Comparison of ENCODE assay signal across 21 cellular contexts in the genomic region with DNA sequence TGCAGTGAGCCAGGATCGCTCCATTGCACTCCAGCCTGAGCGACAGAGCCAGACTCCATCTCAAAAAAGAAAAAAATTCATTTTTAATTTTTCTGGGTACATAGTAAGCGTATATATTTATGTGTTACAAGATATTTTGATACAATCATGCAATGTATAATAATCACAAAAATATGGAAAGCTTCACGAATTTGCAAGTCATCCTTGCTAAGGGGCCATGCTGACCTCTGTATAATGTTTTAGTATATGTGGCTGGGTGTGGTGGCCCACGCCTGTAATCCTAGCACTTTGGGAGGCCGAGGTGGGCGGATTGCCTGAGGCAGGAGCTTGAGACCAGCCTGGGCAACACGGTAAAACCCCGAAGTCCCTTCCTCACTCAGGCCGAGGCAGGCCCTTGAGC. TPM values are rescaled to one million over a fixed set of nuclear protein-coding genes. Genes with fewer than 3 reads are reported as not detected.
A peak's percentile ranks its signal among the peaks of the same experiment; 100 is the strongest.
DNase-seq lines count a peak whose midpoint lies in the region; ATAC-seq, FAIRE-seq and TF ChIP-seq lines count a peak whose summit lies in the region.
"Had no signal": no experiment of that assay in that cellular context is flagged by ENCODE, and none has a peak within 500 bp of the region (broad histone marks: within the 10 kb centered on the region; RNA-seq: fewer than 3 reads in every experiment).

No MANE protein-coding gene starts in this region.

- H3K4me3 Mint-ChIP-seq in central memory CD8-positive, alpha-beta T cell, result no peak overlapping the region
- H3K4me3 Mint-ChIP-seq: CD14-positive monocyte; CD4-positive, alpha-beta memory T cell; CD4-positive, CD25-positive, alpha-beta regulatory T cell; CD8-positive, alpha-beta memory T cell had no signal

- H2AK5ac ChIP-seq in IMR-90 (ENCODE audit: low read depth, low read length), result no peak overlapping the region

- no peaks in the 10 kb centered on the region for H3K4me1 Mint-ChIP-seq in central memory CD8-positive, alpha-beta T cell
- H3K4me1 Mint-ChIP-seq: CD14-positive monocyte; CD4-positive, CD25-positive, alpha-beta regulatory T cell; CD8-positive, alpha-beta memory T cell had no signal

- ATAC-seq in HepG2 (no peak), right lobe of liver (no peak), IMR-90 (ENCODE audit: low read depth) (no peak), HG03460 (IDR thresholded peaks at IDR 0.05; ENCODE audit: unreplicated experiment) (no peak)
- ATAC-seq in central memory CD8-positive, alpha-beta T cell (replicated peaks; ENCODE audit: extremely low read depth, poor library complexity, severe bottlenecking), result no peak

- TF ChIP-seq RAD21 in HepG2 (CRISPR knock-in tag; IDR thresholded peaks at IDR 0.05), result no peak
- TF ChIP-seq RAD21 in IMR-90 (IDR thresholded peaks at IDR 0.05; ENCODE audit: low read length), result no peak

- H3K27me3 ChIP-seq in HepG2 (ENCODE audit: control insufficient read depth in 1 of 2, insufficient read depth in 2 of 2, low read length in 2 of 2) (no peaks in the 10 kb centered on the region), right lobe of liver (no peaks in the 10 kb centered on the region), IMR-90 (ENCODE audit: control insufficient read depth, insufficient read depth, low read length) (no peaks in the 10 kb centered on the region)
- H3K27me3 ChIP-seq: BE2C, BLaER1 had no signal

- TF ChIP-seq POLR2A in HepG2 (IDR thresholded peaks at IDR 0.05; ENCODE audit: insufficient read depth in 1 of 2, low read depth in 2 of 2, low read length in 2 of 2) (no peak), right lobe of liver (IDR thresholded peaks at IDR 0.05) (no peak), IMR-90 (IDR thresholded peaks at IDR 0.05; ENCODE audit: low read depth, low read length) (no peak)

- no peak overlapping the region for H4K5ac ChIP-seq in IMR-90 (ENCODE audit: low read depth, low read length)

- H3K56ac ChIP-seq in IMR-90 (ENCODE audit: extremely low read depth, insufficient read depth, low read length), result no peak overlapping the region

- H3K4me1 ChIP-seq in HepG2 (ENCODE audit: insufficient read depth, low read length) (peaks cover 18% of the 10 kb centered on the region), right lobe of liver (no peaks in the 10 kb centered on the region), IMR-90 (ENCODE audit: control insufficient read depth, insufficient read depth, low read length) (no peaks in the 10 kb centered on the region)
- H3K4me1 ChIP-seq: BE2C had no signal

- in situ Hi-C loops in HepG2 (cut with HindIII; ENCODE audit: extremely low pct_ligation_motif_present, low pct_unique_long_range_greater_than_20kb) (no loop called here), IMR-90 (cut with MboI; ENCODE audit: low sequenced_read_pairs) (no loop called here)

- DNase-seq in HepG2 (ENCODE audit: low spot score), result no peak
- DNase-seq in right lobe of liver, result no peak
- DNase-seq in IMR-90, result no peak
- DNase-seq in central memory CD8-positive, alpha-beta T cell (ENCODE audit: low spot score in 2 of 2), result no peak
- DNase-seq in DMS 273 treated with DMSO at 0.1 percent for 48 hours (lab: John Stamatoyannopoulos, UW), result no peak
- DNase-seq: ACHN; BE2C; C1 segment of cervical spinal cord; CD4-positive, alpha-beta memory T cell; CD4-positive, CD25-positive, alpha-beta regulatory T cell; CD8-positive, alpha-beta memory T cell; COR-L47; DMS79 treated with DMSO at 0.1 percent for 48 hours; GF-D8 had no signal

- TF ChIP-seq EP300 in HepG2 (IDR thresholded peaks at IDR 0.05; ENCODE audit: low read depth in 2 of 2, low read length in 2 of 2) (no peak), HepG2 (CRISPR knock-in tag; IDR thresholded peaks at IDR 0.05; ENCODE audit: borderline replicate concordance) (no peak)

- H4K8ac ChIP-seq in IMR-90 (ENCODE audit: low read depth in 2 of 2, low read length in 2 of 2), result no peak overlapping the region

- H2BK5ac ChIP-seq in IMR-90 (ENCODE audit: low read depth, low read length, poor library complexity, severe bottlenecking), result no peak overlapping the region

- H2BK120ac ChIP-seq in IMR-90 (ENCODE audit: low read depth, low read length), result no peak overlapping the region

- H3K4me3 ChIP-seq in HepG2 (replicated peaks in 1 of 3; ENCODE audit: insufficient read depth in 1 of 3, low read depth in 2 of 3, low read length in 3 of 3), result no peak overlapping the region
- H3K4me3 ChIP-seq in right lobe of liver, result no peak overlapping the region
- no peak overlapping the region for H3K4me3 ChIP-seq in IMR-90 (ENCODE audit: insufficient read depth, low read depth, low read length)
- H3K4me3 ChIP-seq: BLaER1 had no signal

- no peak overlapping the region for H3K4ac ChIP-seq in IMR-90 (ENCODE audit: low read depth, low read length)

- CTCF ChIA-PET in HepG2 (lab: Yijun Ruan, JAX; ENCODE audit: low intra/inter-chr PET ratio, low total read pairs), result no interaction called here
- CTCF ChIA-PET in IMR-90 (lab: Yijun Ruan, JAX), result no interaction called here

- H4K20me1 ChIP-seq in HepG2 (ENCODE audit: insufficient read depth, low read length) (no peaks in the 10 kb centered on the region), IMR-90 (ENCODE audit: insufficient read depth, low read length) (no peaks in the 10 kb centered on the region)

- H2BK20ac ChIP-seq in IMR-90 (ENCODE audit: low read depth, low read length), result no peak overlapping the region

- no peak overlapping the region for H3K4me2 ChIP-seq in HepG2 (ENCODE audit: low read depth, low read length)
- no peak overlapping the region for H3K4me2 ChIP-seq in IMR-90 (ENCODE audit: low read depth, low read length)
- H3K4me2 ChIP-seq: BLaER1 had no signal

- H3K9me1 ChIP-seq in IMR-90 (ENCODE audit: insufficient read depth, low read length), result peaks cover 2% of the 10 kb centered on the region; the same call in 1 of the 2 replicates

- H3K36me3 ChIP-seq in HepG2 (replicated peaks in 1 of 2; ENCODE audit: control insufficient read depth in 1 of 2, insufficient read depth in 2 of 2, low read length in 2 of 2) (peaks cover 3% of the 10 kb centered on the region in 2 experiments; a peak in 3 of 5 replicates), right lobe of liver (peaks cover 0 to 2% (median 0%) of the 10 kb centered on the region in 4 donors), IMR-90 (ENCODE audit: control insufficient read depth, insufficient read depth, low read length) (peaks cover 8% of the 10 kb centered on the region)
- H3K36me3 ChIP-seq: BE2C had no signal

- no peak for TF ChIP-seq CTCF in HepG2 (CRISPR knock-in tag; IDR thresholded peaks at IDR 0.05)
- no peak for TF ChIP-seq CTCF in right lobe of liver (IDR thresholded peaks at IDR 0.05)
- TF ChIP-seq CTCF in IMR-90 (conservative IDR thresholded peaks at IDR 0.05; ENCODE audit: low read depth, low read length), result no peak

- H4K91ac ChIP-seq in IMR-90 (ENCODE audit: insufficient read depth, low read depth, low read length), result no peak overlapping the region

- H3K9me3 Mint-ChIP-seq in central memory CD8-positive, alpha-beta T cell, result no peaks in the 10 kb centered on the region
- H3K9me3 Mint-ChIP-seq: CD14-positive monocyte; CD4-positive, CD25-positive, alpha-beta regulatory T cell; CD8-positive, alpha-beta memory T cell had no signal

- intact Hi-C loops in HepG2 (cut with micrococcal nuclease; ENCODE audit: unreplicated experiment) (no loop called here), right lobe of liver (cut with DNase I) (no loop called here), IMR-90 (cut with micrococcal nuclease) (no loop called here)

- no peaks in the 10 kb centered on the region for H3K79me1 ChIP-seq in IMR-90 (ENCODE audit: low read depth in 1 of 2, low read length in 2 of 2)

- dilution Hi-C loops in IMR-90 (cut with HindIII; ENCODE audit: low sequenced_read_pairs, unreplicated experiment), result no loop called here

- H2AFZ ChIP-seq in HepG2 (ENCODE audit: low read length) (no peak overlapping the region), IMR-90 (replicated peaks; ENCODE audit: low read length, poor library complexity) (no peak overlapping the region)

- H3K9ac ChIP-seq in HepG2 (ENCODE audit: insufficient read depth, low read depth, low read length), result no peak overlapping the region
- H3K9ac ChIP-seq in IMR-90 (ENCODE audit: low read depth, low read length), result no peak overlapping the region
- H3K9ac ChIP-seq: BLaER1 had no signal

- H3K18ac ChIP-seq in IMR-90 (ENCODE audit: low read depth, low read length), result no peak overlapping the region

- H3K23ac ChIP-seq in IMR-90 (ENCODE audit: low read depth, low read length), result no peak overlapping the region

- WGBS in HepG2 (ENCODE audit: low lambda C conversion rate), result 49% methylated on average over 10 of the region's 10 CpGs
- 80% methylated on average over 9 of the region's 10 CpGs for WGBS in right lobe of liver (ENCODE audit: insufficient coverage, low coverage, low lambda C conversion rate, missing lambda C conversion rate)
- WGBS in IMR-90 (ENCODE audit: extremely low coverage in 2 of 2, insufficient read length in 1 of 2), 2 experiments, result 40% methylated on average over 1 of the region's 10 CpGs; no CpG with 5 or more reads in 1 of the 2 experiments

- POLR2A ChIA-PET in HepG2 (lab: Yijun Ruan, JAX), result interaction anchor here (0.9 kb wide), 1 partner anchor 17 kb away, joined by 3 read pairs; a partner anchor contains a TSS
- POLR2A ChIA-PET in IMR-90 (lab: Charles Lee; ENCODE audit: unreplicated experiment), result no interaction called here

- H3K27ac ChIP-seq in HepG2 (ENCODE audit: extremely low read length, insufficient read depth, low read length) (no peak overlapping the region), right lobe of liver (no peak overlapping the region), IMR-90 (ENCODE audit: insufficient read depth, low read length) (no peak overlapping the region)
- H3K27ac ChIP-seq: 22Rv1, BLaER1 had no signal

- peak overlapping the region; percentile 9 for H3K27ac Mint-ChIP-seq in central memory CD8-positive, alpha-beta T cell (ENCODE audit: low read depth)

- no peaks in the 10 kb centered on the region for H3K79me2 ChIP-seq in HepG2 (ENCODE audit: insufficient read depth, low read length)

- no peaks in the 10 kb centered on the region for H3K27me3 Mint-ChIP-seq in central memory CD8-positive, alpha-beta T cell
- H3K27me3 Mint-ChIP-seq: CD4-positive, alpha-beta memory T cell; CD8-positive, alpha-beta memory T cell had no signal

- no peak overlapping the region for H3K14ac ChIP-seq in IMR-90 (replicated peaks; ENCODE audit: low read depth, low read length)

- no peak for FAIRE-seq in HepG2 (lab: Jason Lieb, UNC)
- FAIRE-seq: G401.6, GM12891, GM19239 had no signal

- peaks cover 8% of the 10 kb centered on the region for H3K36me3 Mint-ChIP-seq in central memory CD8-positive, alpha-beta T cell (ENCODE audit: insufficient read depth)

- no peaks in the 10 kb centered on the region for H3K9me3 ChIP-seq in HepG2 (ENCODE audit: low read length)
- no peaks in the 10 kb centered on the region for H3K9me3 ChIP-seq in right lobe of liver
- H3K9me3 ChIP-seq in IMR-90 (ENCODE audit: control insufficient read depth, insufficient read depth, low read length), result no peaks in the 10 kb centered on the region
- H3K9me3 ChIP-seq: BE2C, BLaER1 had no signal

- BruUV-seq in HepG2 (replicated peaks; lab: Mats Ljungman, UMichigan) (no TSS peak), IMR-90 (replicated peaks; lab: Mats Ljungman, UMichigan) (no TSS peak)

- H2AK9ac ChIP-seq in IMR-90 (replicated peaks; ENCODE audit: low read depth, low read length, poor library complexity), result no peak overlapping the region

- no peak overlapping the region for H2BK15ac ChIP-seq in IMR-90 (ENCODE audit: low read depth, low read length)

RNA-seq across cellular contexts. Expression of a gene that starts 16.9 kb away (rescaled TPM):
- total RNA-seq in HepG2 (2016; rRNA removed; fragmentation: Illumina TruSeq; extraction: Trizol), result 10.1 and 16.2 TPM in 2 replicates
- total RNA-seq in HepG2 (2016; cell fraction: cytosol; rRNA removed; fragmentation: Illumina TruSeq; extraction: Trizol; ENCODE audit: low read depth), result 22.4 and 23.4 TPM in 2 replicates
- 7.9 and 15.3 TPM in 2 replicates for total RNA-seq in HepG2 (2016; cell fraction: insoluble cytoplasmic fraction; rRNA removed; fragmentation: Illumina TruSeq; extraction: Trizol)
- 18.4 and 19.8 TPM in 2 replicates for total RNA-seq in HepG2 (2016; cell fraction: membrane; rRNA removed; fragmentation: Illumina TruSeq; extraction: Trizol)
- total RNA-seq in HepG2 (2016; cell fraction: nucleus; rRNA removed; fragmentation: Illumina TruSeq; extraction: Trizol), result 21.9 and 27.5 TPM in 2 replicates
- 13.7 and 14.8 TPM in 2 replicates for polyA plus RNA-seq in HepG2 (2011; rRNA removed)
- polyA plus RNA-seq in HepG2 (2011; cell fraction: cytosol; rRNA removed), result 3.3 and 5.2 TPM in 2 replicates
- polyA plus RNA-seq in HepG2 (2011; cell fraction: nucleus; rRNA removed), result 105 and 114 TPM in 2 replicates
- 26.9 and 27.9 TPM in 2 replicates for polyA plus RNA-seq in HepG2 (2012)
- polyA plus RNA-seq in HepG2 (2016; cell fraction: cytosol; fragmentation: Illumina TruSeq; extraction: Trizol; ENCODE audit: low read depth), result 3.9 TPM in 2 replicates
- 20.3 and 27.9 TPM in 2 replicates for polyA plus RNA-seq in HepG2 (2016; cell fraction: insoluble cytoplasmic fraction; fragmentation: Illumina TruSeq; extraction: Trizol; ENCODE audit: low read depth)
- polyA plus RNA-seq in HepG2 (2016; cell fraction: membrane; fragmentation: Illumina TruSeq; extraction: Trizol; ENCODE audit: low read depth), result 7.5 and 9.2 TPM in 2 replicates
- 74.8 and 79.3 TPM in 2 replicates for polyA plus RNA-seq in HepG2 (2016; cell fraction: nucleus; fragmentation: Illumina TruSeq; extraction: Trizol; ENCODE audit: insufficient read depth, low read depth)
- 18.8 and 22.6 TPM in 2 replicates for polyA minus RNA-seq in HepG2 (2011; rRNA and poly(A)+ RNA removed; ENCODE audit: low replicate concordance)
- polyA minus RNA-seq in HepG2 (2011; cell fraction: cytosol; rRNA and poly(A)+ RNA removed), result 8.0 and 10.7 TPM in 2 replicates
- 80.9 and 81.4 TPM in 2 replicates for polyA minus RNA-seq in HepG2 (2011; cell fraction: nucleus; rRNA and poly(A)+ RNA removed)
- total RNA-seq in right lobe of liver, result 10 to 100 TPM; 13.0 to 26.2 (median 20.9) TPM
- 2.0 and 2.8 TPM in 2 replicates for total RNA-seq in IMR-90 (2012; rRNA removed)
- polyA plus RNA-seq in IMR-90 (2012; rRNA removed), result 20.5 and 22.4 TPM in 2 replicates
- 15.0 and 18.0 TPM in 2 replicates for polyA plus RNA-seq in IMR-90 (2012; cell fraction: cytosol; rRNA removed)
- 64.6 and 100 TPM in 2 replicates for polyA plus RNA-seq in IMR-90 (2012; cell fraction: nucleus; rRNA removed; ENCODE audit: low replicate concordance)

RNA-seq across cellular contexts. Expression of a gene that starts 23.8 kb away (rescaled TPM):
- total RNA-seq in HepG2 (2016; rRNA removed; fragmentation: Illumina TruSeq; extraction: Trizol), result 9.0 and 27.8 TPM in 2 replicates
- total RNA-seq in HepG2 (2016; cell fraction: cytosol; rRNA removed; fragmentation: Illumina TruSeq; extraction: Trizol; ENCODE audit: low read depth), result 13.8 and 14.2 TPM in 2 replicates
- 9.7 and 19.4 TPM in 2 replicates for total RNA-seq in HepG2 (2016; cell fraction: insoluble cytoplasmic fraction; rRNA removed; fragmentation: Illumina TruSeq; extraction: Trizol)
- total RNA-seq in HepG2 (2016; cell fraction: membrane; rRNA removed; fragmentation: Illumina TruSeq; extraction: Trizol), result 6.2 and 6.3 TPM in 2 replicates
- 19.4 and 23.7 TPM in 2 replicates for total RNA-seq in HepG2 (2016; cell fraction: nucleus; rRNA removed; fragmentation: Illumina TruSeq; extraction: Trizol)
- polyA plus RNA-seq in HepG2 (2011; rRNA removed), result 4.9 TPM in 2 replicates
- polyA plus RNA-seq in HepG2 (2011; cell fraction: cytosol; rRNA removed), result 0.72 and 0.78 TPM in 2 replicates
- polyA plus RNA-seq in HepG2 (2011; cell fraction: nucleus; rRNA removed), result 29.7 and 43.5 TPM in 2 replicates
- polyA plus RNA-seq in HepG2 (2012), result 14.4 and 16.2 TPM in 2 replicates
- 0.08 and 0.18 TPM in 2 replicates for polyA plus RNA-seq in HepG2 (2016; cell fraction: cytosol; fragmentation: Illumina TruSeq; extraction: Trizol; ENCODE audit: low read depth)
- 4.1 and 8.0 TPM in 2 replicates for polyA plus RNA-seq in HepG2 (2016; cell fraction: insoluble cytoplasmic fraction; fragmentation: Illumina TruSeq; extraction: Trizol; ENCODE audit: low read depth)
- 0.25 and 0.49 TPM in 2 replicates for polyA plus RNA-seq in HepG2 (2016; cell fraction: membrane; fragmentation: Illumina TruSeq; extraction: Trizol; ENCODE audit: low read depth)
- 43.3 and 55.9 TPM in 2 replicates for polyA plus RNA-seq in HepG2 (2016; cell fraction: nucleus; fragmentation: Illumina TruSeq; extraction: Trizol; ENCODE audit: insufficient read depth, low read depth)
- polyA minus RNA-seq in HepG2 (2011; rRNA and poly(A)+ RNA removed; ENCODE audit: low replicate concordance), result 32.0 and 40.1 TPM in 2 replicates
- polyA minus RNA-seq in HepG2 (2011; cell fraction: cytosol; rRNA and poly(A)+ RNA removed), result 12.0 and 13.6 TPM in 2 replicates
- 24.1 and 38.5 TPM in 2 replicates for polyA minus RNA-seq in HepG2 (2011; cell fraction: nucleus; rRNA and poly(A)+ RNA removed)
- total RNA-seq in right lobe of liver, result 10 to 100 TPM; 12.1 to 31.3 (median 22.6) TPM
- 4.5 and 6.4 TPM in 2 replicates for total RNA-seq in IMR-90 (2012; rRNA removed)
- 8.2 and 8.9 TPM in 2 replicates for polyA plus RNA-seq in IMR-90 (2012; rRNA removed)
- 3.1 and 6.8 TPM in 2 replicates for polyA plus RNA-seq in IMR-90 (2012; cell fraction: cytosol; rRNA removed)
- polyA plus RNA-seq in IMR-90 (2012; cell fraction: nucleus; rRNA removed; ENCODE audit: low replicate concordance), result 15.4 and 26.0 TPM in 2 replicates

RNA-seq across cellular contexts. Expression of a gene that starts 24.4 kb away (rescaled TPM):
- 9.1 and 11.0 TPM in 2 replicates for total RNA-seq in HepG2 (2016; rRNA removed; fragmentation: Illumina TruSeq; extraction: Trizol)
- 8.4 TPM in 2 replicates for total RNA-seq in HepG2 (2016; cell fraction: cytosol; rRNA removed; fragmentation: Illumina TruSeq; extraction: Trizol; ENCODE audit: low read depth)
- total RNA-seq in HepG2 (2016; cell fraction: insoluble cytoplasmic fraction; rRNA removed; fragmentation: Illumina TruSeq; extraction: Trizol), result 6.9 and 9.6 TPM in 2 replicates
- total RNA-seq in HepG2 (2016; cell fraction: membrane; rRNA removed; fragmentation: Illumina TruSeq; extraction: Trizol), result 15.8 and 18.7 TPM in 2 replicates
- total RNA-seq in HepG2 (2016; cell fraction: nucleus; rRNA removed; fragmentation: Illumina TruSeq; extraction: Trizol), result 17.7 and 22.5 TPM in 2 replicates
- 8.4 and 9.2 TPM in 2 replicates for polyA plus RNA-seq in HepG2 (2011; rRNA removed)
- 3.3 and 4.5 TPM in 2 replicates for polyA plus RNA-seq in HepG2 (2011; cell fraction: cytosol; rRNA removed)
- polyA plus RNA-seq in HepG2 (2011; cell fraction: nucleus; rRNA removed), result 64.8 and 74.5 TPM in 2 replicates
- 16.5 and 32.3 TPM in 2 replicates for polyA plus RNA-seq in HepG2 (2012)
- polyA plus RNA-seq in HepG2 (2016; cell fraction: cytosol; fragmentation: Illumina TruSeq; extraction: Trizol; ENCODE audit: low read depth), result 27.2 and 27.7 TPM in 2 replicates
- polyA plus RNA-seq in HepG2 (2016; cell fraction: insoluble cytoplasmic fraction; fragmentation: Illumina TruSeq; extraction: Trizol; ENCODE audit: low read depth), result 18.2 and 24.7 TPM in 2 replicates
- polyA plus RNA-seq in HepG2 (2016; cell fraction: membrane; fragmentation: Illumina TruSeq; extraction: Trizol; ENCODE audit: low read depth), result 38.9 and 40.6 TPM in 2 replicates
- polyA plus RNA-seq in HepG2 (2016; cell fraction: nucleus; fragmentation: Illumina TruSeq; extraction: Trizol; ENCODE audit: insufficient read depth, low read depth), result 77.8 and 81.5 TPM in 2 replicates
- polyA minus RNA-seq in HepG2 (2011; rRNA and poly(A)+ RNA removed; ENCODE audit: low replicate concordance), result 5.4 and 5.5 TPM in 2 replicates
- polyA minus RNA-seq in HepG2 (2011; cell fraction: cytosol; rRNA and poly(A)+ RNA removed), result 7.9 and 8.3 TPM in 2 replicates
- 8.9 and 10.8 TPM in 2 replicates for polyA minus RNA-seq in HepG2 (2011; cell fraction: nucleus; rRNA and poly(A)+ RNA removed)
- 10 to 100 TPM; 12.8 to 23.0 (median 17.6) TPM for total RNA-seq in right lobe of liver
- 1.4 and 2.2 TPM in 2 replicates for total RNA-seq in IMR-90 (2012; rRNA removed)
- 11.8 and 11.9 TPM in 2 replicates for polyA plus RNA-seq in IMR-90 (2012; rRNA removed)
- 8.8 and 11.3 TPM in 2 replicates for polyA plus RNA-seq in IMR-90 (2012; cell fraction: cytosol; rRNA removed)
- 43.3 and 60.6 TPM in 2 replicates for polyA plus RNA-seq in IMR-90 (2012; cell fraction: nucleus; rRNA removed; ENCODE audit: low replicate concordance)
